In genomic region chr1:206714331-206715058, GRCh38 we compare ENCODE assay signal across 8 cellular contexts. TPM values are rescaled to one million over a fixed set of nuclear protein-coding genes. Genes with fewer than 3 reads are reported as not detected.
DNase-seq lines count a peak whose midpoint lies in the region; ATAC-seq and TF ChIP-seq lines count a peak whose summit lies in the region.

No MANE protein-coding gene starts in this region.

- CTCF ChIA-PET in MCF 10A (lab: Yijun Ruan, JAX) = interaction anchor here (0.6 to 11.8 kb wide), 21 partner anchors 9 to 690 kb away, joined by 3 to 158 read pairs (median 5); no protein-coding TSS in a partner anchor

- POLR2A ChIA-PET in MCF 10A (lab: Yijun Ruan, JAX) = interaction anchor here (0.7 to 8.0 kb wide), 10 partner anchors 9 to 316 kb away, joined by 3 to 52 read pairs (median 5); no protein-coding TSS in a partner anchor

- no TSS peak for BruUV-seq in MCF 10A (replicated peaks; lab: Mats Ljungman, UMichigan)

- no peak overlapping the region for H3K4me3 ChIP-seq in LNCaP clone FGC (ENCODE audit: low read depth, low read length)

- DNase-seq in AG08396 (ENCODE audit: low spot score) (peak; percentile 56), LNCaP clone FGC (ENCODE audit: low read depth) (peak; percentile 96), MCF 10A (ENCODE audit: unreplicated experiment) (peak; percentile 99), mesothelial cell of epicardium (ENCODE audit: low spot score in 2 of 2, unreplicated experiment in 2 of 2) (no peak), NCI-H146 (lab: John Stamatoyannopoulos, UW) (no peak), HuH-7.5 (ENCODE audit: low spot score) (no peak)

- H3K36me3 Mint-ChIP-seq in MCF 10A (ENCODE audit: insufficient read depth, unreplicated experiment) = peaks cover 16% of the 10 kb centered on the region
- no peaks in the 10 kb centered on the region for H3K36me3 Mint-ChIP-seq in mesothelial cell of epicardium

- H3K4me1 Mint-ChIP-seq in MCF 10A (ENCODE audit: insufficient read depth, unreplicated experiment) = peaks cover 62% of the 10 kb centered on the region
- peaks cover 22% of the 10 kb centered on the region for H3K4me1 Mint-ChIP-seq in mesothelial cell of epicardium

- H3K4me3 Mint-ChIP-seq in MCF 10A (ENCODE audit: unreplicated experiment) = peak overlapping the region; percentile 4
- H3K4me3 Mint-ChIP-seq in mesothelial cell of epicardium = no peak overlapping the region

- TF ChIP-seq CTCF in LNCaP clone FGC (IDR thresholded peaks at IDR 0.05; ENCODE audit: control insufficient read depth, extremely low read depth, insufficient read depth) = no peak
- no peak for TF ChIP-seq CTCF in MCF 10A (IDR thresholded peaks at IDR 0.05; ENCODE audit: unreplicated experiment)
- TF ChIP-seq CTCF in mesothelial cell of epicardium (IDR thresholded peaks at IDR 0.05; ENCODE audit: unreplicated experiment) = no peak

- intact Hi-C loops in MCF 10A (cut with micrococcal nuclease) = no loop called here

- H3K9me3 Mint-ChIP-seq in MCF 10A (ENCODE audit: unreplicated experiment) (no peaks in the 10 kb centered on the region), mesothelial cell of epicardium (no peaks in the 10 kb centered on the region)

- H3K27me3 Mint-ChIP-seq in MCF 10A (ENCODE audit: insufficient read depth, unreplicated experiment) = no peaks in the 10 kb centered on the region
- H3K27me3 Mint-ChIP-seq in mesothelial cell of epicardium (ENCODE audit: low read depth) = no peaks in the 10 kb centered on the region

- peak overlapping the region; percentile 9 for H3K27ac Mint-ChIP-seq in MCF 10A (ENCODE audit: low read depth, unreplicated experiment)
- peak overlapping the region; percentile 10 for H3K27ac Mint-ChIP-seq in mesothelial cell of epicardium

- ATAC-seq in HG02884 (IDR thresholded peaks at IDR 0.05; ENCODE audit: unreplicated experiment) = no peak
- ATAC-seq in HG02571 (IDR thresholded peaks at IDR 0.05; ENCODE audit: unreplicated experiment) = no peak

RNA-seq across cellular contexts. Expression of gene MAPKAPK2, which starts 29.8 kb away (rescaled TPM):
- 142 and 178 TPM in 2 replicates for total RNA-seq in MCF 10A (2022)
- total RNA-seq in mesothelial cell of epicardium = 59.0 to 60.2 TPM (median 59.1 TPM) in 3 replicates

RNA-seq across cellular contexts. Expression of gene IL19, which starts 56.1 kb away (rescaled TPM):
- not detected in 2 replicates for total RNA-seq in MCF 10A (2022)
- not detected in 3 replicates for total RNA-seq in mesothelial cell of epicardium

RNA-seq across cellular contexts. Expression of gene IL10, which starts 57.8 kb away (rescaled TPM):
- total RNA-seq in MCF 10A (2022) = not detected in 2 replicates
- total RNA-seq in mesothelial cell of epicardium = not detected in 3 replicates

Comparison
In these comparisons a context has a peak if more than half of its experiments do, and no peak if none do; other contexts are left out.
1. DNase-seq: peak in AG08396 (single experiment), LNCaP clone FGC (single experiment) and MCF 10A (single experiment); none in mesothelial cell of epicardium (0 of 2), NCI-H146 (single experiment) and HuH-7.5 (single experiment).